ENCODE assay signal across 18 cellular contexts in genomic region chr4:75769044-75769443, GRCh38. TPM values are rescaled to one million over a fixed set of nuclear protein-coding genes. Genes with fewer than 3 reads are reported as not detected.
DNase-seq lines count a peak whose midpoint lies in the region; ATAC-seq and TF ChIP-seq lines count a peak whose summit lies in the region.
"Had no signal": no experiment of that assay in that cellular context is flagged by ENCODE, and none has a peak within 500 bp of the region (broad histone marks: within the 10 kb centered on the region; RNA-seq: fewer than 3 reads in every experiment).

No MANE protein-coding gene starts in this region.

- H2BK120ac ChIP-seq in mesenchymal stem cell (ENCODE audit: low read depth, low read length): no peak overlapping the region

- peak overlapping the region; percentile 57 for H3K9ac ChIP-seq in mesenchymal stem cell (ENCODE audit: low read length)
- no peak overlapping the region for H3K9ac ChIP-seq in smooth muscle cell (ENCODE audit: low read depth)

- TF ChIP-seq CTCF in HFFc6 (IDR thresholded peaks at IDR 0.05): no peak
- no peak for TF ChIP-seq CTCF in choroid plexus epithelial cell (conservative IDR thresholded peaks at IDR 0.05; ENCODE audit: low read depth, low read length)
- no peak for TF ChIP-seq CTCF in smooth muscle cell (IDR thresholded peaks at IDR 0.05; ENCODE audit: borderline replicate concordance, insufficient read depth, poor library complexity, severe bottlenecking)
- no peak for TF ChIP-seq CTCF in progenitor cell of endocrine pancreas (IDR thresholded peaks at IDR 0.05; ENCODE audit: unreplicated experiment)

- H2AK5ac ChIP-seq in mesenchymal stem cell (ENCODE audit: low read length, severe bottlenecking): no peak overlapping the region

- no peak overlapping the region for H2BK12ac ChIP-seq in mesenchymal stem cell (ENCODE audit: low read length in 2 of 2)

- no peak overlapping the region for H4K8ac ChIP-seq in mesenchymal stem cell (ENCODE audit: low read length)

- H3K27me3 ChIP-seq in mesenchymal stem cell (ENCODE audit: control insufficient read depth in 1 of 2, insufficient read depth in 1 of 2, low read length in 2 of 2) (no peaks in the 10 kb centered on the region), smooth muscle cell (ENCODE audit: low read depth) (no peaks in the 10 kb centered on the region)
- H3K27me3 ChIP-seq: Peyer's patch had no signal

- no peak overlapping the region for H3K27ac ChIP-seq in mesenchymal stem cell (ENCODE audit: low read length, poor library complexity, severe bottlenecking)
- no peak overlapping the region for H3K27ac ChIP-seq in smooth muscle cell (ENCODE audit: low read depth)
- H3K27ac ChIP-seq: Peyer's patch, thoracic aorta had no signal

- H3K4me3 ChIP-seq in choroid plexus epithelial cell (ENCODE audit: low read depth, low read length) (no peak overlapping the region), mesenchymal stem cell (ENCODE audit: insufficient read depth in 1 of 2, low read depth in 1 of 2, low read length in 2 of 2) (no peak overlapping the region), smooth muscle cell (no peak overlapping the region)
- H3K4me3 ChIP-seq: lung, Peyer's patch, thoracic aorta had no signal

- H3K27me3 Mint-ChIP-seq in HFFc6 (ENCODE audit: insufficient read depth) (peaks cover 2% of the 10 kb centered on the region; the same call in 1 of the 2 replicates), progenitor cell of endocrine pancreas (no peaks in the 10 kb centered on the region)
- H3K27me3 Mint-ChIP-seq: activated CD4-positive, alpha-beta T cell treated with anti-CD3 and anti-CD28 coated beads for 36 hours; natural killer cell treated with Interleukin-12 subunit alpha and Interleukin-12 subunit beta and Interleukin-15 and Interleukin-18, amount 100 ng/mL, for 72 hours had no signal

- H3F3A ChIP-seq in smooth muscle cell (ENCODE audit: low read depth): no peaks in the 10 kb centered on the region

- H3K79me1 ChIP-seq in mesenchymal stem cell (replicated peaks; ENCODE audit: low read length, poor library complexity, severe bottlenecking): peaks cover 9% of the 10 kb centered on the region

- no peak for ATAC-seq in GM18520 (IDR thresholded peaks at IDR 0.05; ENCODE audit: unreplicated experiment)
- ATAC-seq: activated CD4-positive, alpha-beta T cell treated with anti-CD3 and anti-CD28 coated beads for 36 hours; HepG2; natural killer cell treated with Interleukin-12 subunit alpha and Interleukin-12 subunit beta and Interleukin-15 and Interleukin-18, amount 100 ng/mL, for 72 hours had no signal

- no peak overlapping the region for H3K14ac ChIP-seq in mesenchymal stem cell (ENCODE audit: low read length in 2 of 2)

- H3K27ac Mint-ChIP-seq in HFFc6: peak overlapping the region; percentile 94
- no peak overlapping the region for H3K27ac Mint-ChIP-seq in progenitor cell of endocrine pancreas
- H3K27ac Mint-ChIP-seq: activated CD4-positive, alpha-beta T cell treated with anti-CD3 and anti-CD28 coated beads for 36 hours; H9; natural killer cell treated with Interleukin-12 subunit alpha and Interleukin-12 subunit beta and Interleukin-15 and Interleukin-18, amount 100 ng/mL, for 72 hours had no signal

- H2BK15ac ChIP-seq in mesenchymal stem cell (ENCODE audit: low read depth, poor library complexity, severe bottlenecking): no peak overlapping the region

- peaks cover 6 to 93% of the 10 kb centered on the region in 2 experiments for H3K36me3 ChIP-seq in mesenchymal stem cell (ENCODE audit: control insufficient read depth in 1 of 2, insufficient read depth in 2 of 2, low read depth in 1 of 2, low read length in 2 of 2)
- H3K36me3 ChIP-seq in smooth muscle cell (ENCODE audit: low read depth): peaks cover 25% of the 10 kb centered on the region

- H3K23ac ChIP-seq in mesenchymal stem cell (ENCODE audit: low read length in 2 of 2): no peak overlapping the region

- H3K36me3 Mint-ChIP-seq in HFFc6 (ENCODE audit: low read depth) (peaks cover 33% of the 10 kb centered on the region), progenitor cell of endocrine pancreas (ENCODE audit: insufficient read depth) (peaks cover 22% of the 10 kb centered on the region)

- peaks cover 11% of the 10 kb centered on the region for H4K20me1 ChIP-seq in smooth muscle cell (ENCODE audit: low read depth)

- peaks cover 19% of the 10 kb centered on the region for H3K4me1 Mint-ChIP-seq in HFFc6 (ENCODE audit: low read depth)
- H3K4me1 Mint-ChIP-seq in progenitor cell of endocrine pancreas (ENCODE audit: low read depth): peaks cover 12% of the 10 kb centered on the region
- H3K4me1 Mint-ChIP-seq: H9 had no signal

- H3K9me3 Mint-ChIP-seq in HFFc6 (no peaks in the 10 kb centered on the region; the same call in 1 of the 2 replicates), progenitor cell of endocrine pancreas (ENCODE audit: low read depth) (no peaks in the 10 kb centered on the region)
- H3K9me3 Mint-ChIP-seq: H9; natural killer cell treated with Interleukin-12 subunit alpha and Interleukin-12 subunit beta and Interleukin-15 and Interleukin-18, amount 100 ng/mL, for 72 hours had no signal

- H2AFZ ChIP-seq in mesenchymal stem cell (ENCODE audit: low read depth, low read length) (no peak overlapping the region), smooth muscle cell (ENCODE audit: low read depth) (no peak overlapping the region)

- H3K4me2 ChIP-seq in mesenchymal stem cell (ENCODE audit: low read length, poor library complexity, severe bottlenecking): no peak overlapping the region
- H3K4me2 ChIP-seq in smooth muscle cell: no peak overlapping the region

- H3K4me3 Mint-ChIP-seq in HFFc6 (peak overlapping the region; percentile 61), progenitor cell of endocrine pancreas (ENCODE audit: low read depth) (no peak overlapping the region)
- H3K4me3 Mint-ChIP-seq: activated CD4-positive, alpha-beta T cell treated with anti-CD3 and anti-CD28 coated beads for 36 hours; H9; natural killer cell treated with Interleukin-12 subunit alpha and Interleukin-12 subunit beta and Interleukin-15 and Interleukin-18, amount 100 ng/mL, for 72 hours had no signal

- no peak overlapping the region for H3K18ac ChIP-seq in mesenchymal stem cell (ENCODE audit: low read depth in 1 of 2, low read length in 2 of 2)

- no peak overlapping the region for H4K91ac ChIP-seq in mesenchymal stem cell (ENCODE audit: low read length)

- peak; percentile 4 for DNase-seq in AG08395 (ENCODE audit: low spot score)
- peak; percentile 55 for DNase-seq in HFFc6
- peak; percentile 36 for DNase-seq in choroid plexus epithelial cell (ENCODE audit: low read depth)
- DNase-seq in mesenchymal stem cell: peak; percentile 36
- no peak for DNase-seq in smooth muscle cell (lab: John Stamatoyannopoulos, UW; ENCODE audit: unreplicated experiment)
- no peak for DNase-seq in mesenteric fat pad (ENCODE audit: low spot score)
- DNase-seq in progenitor cell of endocrine pancreas (ENCODE audit: low spot score, unreplicated experiment): no peak
- DNase-seq: activated CD4-positive, alpha-beta T cell treated with anti-CD3 and anti-CD28 coated beads for 36 hours; activated gamma-delta T cell; anterior cingulate cortex; H9; NCI-H146; Peyer's patch had no signal

- no peaks in the 10 kb centered on the region for H3K79me2 ChIP-seq in smooth muscle cell (ENCODE audit: low read depth)

- no peak overlapping the region for H2BK5ac ChIP-seq in mesenchymal stem cell (ENCODE audit: low read depth, low read length, poor library complexity, severe bottlenecking)

- H3K4me1 ChIP-seq in mesenchymal stem cell (ENCODE audit: control insufficient read depth, insufficient read depth, low read depth, low read length) (no peaks in the 10 kb centered on the region), smooth muscle cell (ENCODE audit: low read depth) (no peaks in the 10 kb centered on the region)
- H3K4me1 ChIP-seq: Peyer's patch had no signal

- H3K9me3 ChIP-seq in mesenchymal stem cell (ENCODE audit: control insufficient read depth, low read length) (no peaks in the 10 kb centered on the region), smooth muscle cell (replicated peaks; ENCODE audit: low read depth) (no peaks in the 10 kb centered on the region)
- H3K9me3 ChIP-seq: Peyer's patch, thoracic aorta had no signal

- H3K4ac ChIP-seq in mesenchymal stem cell (ENCODE audit: low read depth in 1 of 2, low read length in 2 of 2): no peak overlapping the region

RNA-seq across cellular contexts. Expression of gene USO1, which starts 44.7 kb away (rescaled TPM):
- total RNA-seq in HFFc6 (2021; fragmentation: NEBNext Ultra II Directional; extraction: Animal tissue kit (Norgen Biotek cat#: 25700)): 100 to 1,000 TPM in 1 of 6 experiments, 10 to 100 TPM in 5; 86.4 to 108 (median 95.1) TPM
- polyA plus RNA-seq in mesenchymal stem cell (2013, experiment 1 of 2): 68.2 TPM
- 72.2 TPM for polyA plus RNA-seq in mesenchymal stem cell (2013, experiment 2 of 2)
- total RNA-seq in smooth muscle cell: 94.6 and 111 TPM in 2 replicates
- 43.1 and 50.4 TPM in 2 replicates for polyA plus RNA-seq in smooth muscle cell
- total RNA-seq in mesenteric fat pad: 68.7 TPM
- 54.4 and 54.9 TPM in 2 replicates for total RNA-seq in progenitor cell of endocrine pancreas

Comparison
In these comparisons a context has a peak if more than half of its experiments do, and no peak if none do; other contexts are left out.
1. DNase-seq: peak in AG08395 (single experiment), HFFc6 (single experiment), choroid plexus epithelial cell (single experiment) and mesenchymal stem cell (single experiment); none in smooth muscle cell (single experiment), mesenteric fat pad (single experiment) and progenitor cell of endocrine pancreas (single experiment).